1 cellular context compared by ENCODE assay signal in genomic region chr2:151891566-151892194, GRCh38.
A peak's percentile ranks its signal among the peaks of the same experiment; 100 is the strongest.
TF ChIP-seq lines count a peak whose summit lies in the region.

No MANE protein-coding gene starts in this region.

TF ChIP-seq in K562, 482 proteins besides CTCF, POLR2A, EP300 and RAD21 (continued from another document):
- peak; percentile 93 for TF ChIP-seq ZBTB40 (IDR thresholded peaks at IDR 0.05)
- no peak for TF ChIP-seq ZBTB40 (CRISPR knock-in tag; IDR thresholded peaks at IDR 0.05)
- TF ChIP-seq PCBP2 (IDR thresholded peaks at IDR 0.05; ENCODE audit: low read depth, low read length, poor library complexity, severe bottlenecking), result no peak
